Comparison of ENCODE assay signal across 17 cellular contexts in genomic region chr5:116176124-116176523, GRCh38.
"Had no signal": no experiment of that assay in that cellular context is flagged by ENCODE, and none has a peak within 500 bp of the region (broad histone marks: within the 10 kb centered on the region; RNA-seq: fewer than 3 reads in every experiment).

No MANE protein-coding gene starts in this region.

- FAIRE-seq: endothelial cell of umbilical vein, TTC549 had no signal

- ATAC-seq: lower lobe of right lung; naive thymus-derived CD4-positive, alpha-beta T cell had no signal

- H3K27me3 ChIP-seq: colonic mucosa, hepatocyte, thyroid gland, vagina had no signal

- H3K4me3 Mint-ChIP-seq: naive thymus-derived CD4-positive, alpha-beta T cell had no signal

- H3K27me3 Mint-ChIP-seq: naive thymus-derived CD4-positive, alpha-beta T cell had no signal

- DNase-seq: activated CD4-positive, alpha-beta T cell treated with anti-CD3 and anti-CD28 coated beads, Interleukin-2, amount 50 U/mL, for 1 hour; activated CD4-positive, CD25-positive, alpha-beta regulatory T cell; activated naive CD4-positive, alpha-beta T cell treated with anti-CD3 and anti-CD28 coated beads, Interleukin-2, amount 50 U/mL, for 16 hours; amygdala; colonic mucosa; kidney glomerular epithelial cell; lower lobe of right lung; midbrain; naive thymus-derived CD4-positive, alpha-beta T cell; retina; T-helper 2 cell; thyroid gland had no signal

- H3K4me3 ChIP-seq: colonic mucosa, hepatocyte, lower lobe of right lung, skin epidermis, thyroid gland, vagina had no signal

- H3K36me3 ChIP-seq: colonic mucosa, lower lobe of right lung, thyroid gland, vagina had no signal

- H3K9me3 ChIP-seq: colonic mucosa, lower lobe of right lung, thyroid gland, vagina had no signal

- H3K4me1 ChIP-seq: colonic mucosa, lower lobe of right lung, thyroid gland, vagina had no signal

- H3K27ac ChIP-seq: colonic mucosa, hepatocyte, lower lobe of right lung, skin epidermis, thyroid gland, vagina had no signal
